Comparison of ENCODE assay signal across 18 cellular contexts in the genomic region with DNA sequence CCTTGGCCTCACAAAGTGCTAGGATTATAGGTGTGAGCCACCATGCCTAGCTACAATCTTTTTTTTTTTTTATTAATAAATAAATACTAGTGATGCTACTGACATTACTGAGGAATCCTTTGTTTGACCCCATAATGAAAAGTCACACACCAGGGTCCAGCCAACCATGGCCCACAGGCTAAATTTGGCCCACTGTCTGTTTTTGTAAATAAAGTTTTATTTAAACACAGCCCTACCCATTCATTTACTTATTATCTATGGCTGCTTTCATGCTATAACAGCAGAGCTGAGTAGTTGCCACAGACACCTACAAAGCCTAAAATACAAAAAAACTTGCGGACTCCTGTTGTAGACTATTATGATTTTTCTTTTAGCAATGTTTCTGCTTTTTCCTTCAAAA. TPM values are rescaled to one million over a fixed set of nuclear protein-coding genes. Genes with fewer than 3 reads are reported as not detected.
DNase-seq lines count a peak whose midpoint lies in the region; ATAC-seq, FAIRE-seq and TF ChIP-seq lines count a peak whose summit lies in the region.
"Had no signal": no experiment of that assay in that cellular context is flagged by ENCODE, and none has a peak within 500 bp of the region (broad histone marks: within the 10 kb centered on the region; RNA-seq: fewer than 3 reads in every experiment).

No MANE protein-coding gene starts in this region.

- TF ChIP-seq RAD21 in GM12878 (IDR thresholded peaks at IDR 0.05; ENCODE audit: insufficient read depth, low read depth, low read length) = no peak

- H3K27ac Mint-ChIP-seq in MCF 10A (ENCODE audit: low read depth, unreplicated experiment) = peak overlapping the region; percentile 67
- H3K27ac Mint-ChIP-seq: B cell; CD4-positive, alpha-beta T cell; CD8-positive, alpha-beta T cell had no signal

- H2AFZ ChIP-seq in mammary epithelial cell (ENCODE audit: low read depth, low read length) (no peak overlapping the region), GM12878 (ENCODE audit: control insufficient read depth, low read depth, low read length) (no peak overlapping the region)

- POLR2A ChIA-PET in MCF 10A (lab: Yijun Ruan, JAX) = interaction anchor here (1.1 to 2.0 kb wide), 2 partner anchors 13 to 74 kb away, joined by 3 to 9 read pairs; no protein-coding TSS in a partner anchor
- POLR2A ChIA-PET in GM12878 (lab: Charles Lee) = no interaction called here

- RAD21 ChIA-PET in GM12878 (lab: Charles Lee; ENCODE audit: unreplicated experiment) = no interaction called here

- SMC1A ChIA-PET in GM12878 (lab: Charles Lee; ENCODE audit: uncharacterized antibody, unreplicated experiment) = no interaction called here

- TF ChIP-seq EP300 in GM12878 (IDR thresholded peaks at IDR 0.05; ENCODE audit: borderline replicate concordance in 1 of 2, control insufficient read depth in 1 of 2, low read depth in 2 of 2, low read length in 2 of 2) = no peak

- DNase-seq in MCF 10A (ENCODE audit: unreplicated experiment) (no peak), mammary epithelial cell (no peak), GM12878 (ENCODE audit: low read depth, low spot score) (no peak)
- DNase-seq: AML-193; Caco-2; Calu3; CD4-positive, alpha-beta T cell; CD8-positive, alpha-beta T cell; DMS79 treated with DMSO at 0.1 percent for 48 hours; GDM1 had no signal

- H3K4me1 ChIP-seq in mammary epithelial cell (ENCODE audit: insufficient read depth, low read length) = peaks cover 10% of the 10 kb centered on the region
- H3K4me1 ChIP-seq in GM12878 (ENCODE audit: control insufficient read depth, insufficient read depth, low read length) = no peaks in the 10 kb centered on the region
- H3K4me1 ChIP-seq: Caco-2 had no signal

- H3K4me3 ChIP-seq in mammary epithelial cell (replicated peaks in 1 of 3; ENCODE audit: insufficient read depth in 1 of 3, low read depth in 2 of 3, low read length in 3 of 3) = no peak overlapping the region
- H3K4me3 ChIP-seq in GM12878 = no peak overlapping the region
- H3K4me3 ChIP-seq: A549; BLaER1 treated with 17β-estradiol and CSF1 and Interleukin-3, amounts not matched to agents 10 nM and 100 nM had no signal

- TF ChIP-seq CTCF in MCF 10A (IDR thresholded peaks at IDR 0.05; ENCODE audit: unreplicated experiment) = no peak
- no peak for TF ChIP-seq CTCF in mammary epithelial cell (conservative IDR thresholded peaks at IDR 0.05 in 1 of 2, IDR thresholded peaks at IDR 0.05 in 1 of 2; ENCODE audit: extremely low read depth in 1 of 2, insufficient read depth in 1 of 2, low read depth in 1 of 2, low read length in 2 of 2)
- no peak for TF ChIP-seq CTCF in GM12878 (IDR thresholded peaks at IDR 0.05 in 2 of 3, conservative IDR thresholded peaks at IDR 0.05 in 1 of 3; ENCODE audit: control insufficient read depth in 2 of 3, extremely low read depth in 1 of 3, insufficient read depth in 1 of 3, low read depth in 3 of 3, low read length in 3 of 3)

- no peaks in the 10 kb centered on the region for H4K20me1 ChIP-seq in mammary epithelial cell (ENCODE audit: insufficient read depth, low read length)
- no peaks in the 10 kb centered on the region for H4K20me1 ChIP-seq in GM12878 (ENCODE audit: control insufficient read depth, insufficient read depth)

- no peak for TF ChIP-seq POLR2A in GM12878 (IDR thresholded peaks at IDR 0.05; ENCODE audit: low read depth, low read length)

- ATAC-seq in GM12878 (no peak), GM18907 (IDR thresholded peaks at IDR 0.05; ENCODE audit: unreplicated experiment) (no peak)
- ATAC-seq: CD8-positive, alpha-beta T cell had no signal

- H3K9me3 ChIP-seq in mammary epithelial cell (replicated peaks; ENCODE audit: insufficient read depth, low read length) (no peaks in the 10 kb centered on the region), GM12878 (replicated peaks; ENCODE audit: control insufficient read depth, insufficient read depth, low read length) (no peaks in the 10 kb centered on the region)
- H3K9me3 ChIP-seq: A549; BLaER1 treated with 17β-estradiol and CSF1 and Interleukin-3, amounts not matched to agents 10 nM and 100 nM; Caco-2 had no signal

- no peaks in the 10 kb centered on the region for H3K4me1 Mint-ChIP-seq in MCF 10A (ENCODE audit: insufficient read depth, unreplicated experiment)

- FAIRE-seq in GM12878 (lab: Jason Lieb, UNC) = no peak
- FAIRE-seq: A549, D721Med, GM12891 had no signal

- H3K27me3 ChIP-seq in mammary epithelial cell (ENCODE audit: insufficient read depth, low read length) = no peaks in the 10 kb centered on the region
- no peaks in the 10 kb centered on the region for H3K27me3 ChIP-seq in GM12878 (replicated peaks in 1 of 2; ENCODE audit: control insufficient read depth in 2 of 2, insufficient read depth in 2 of 2, low read length in 1 of 2)
- H3K27me3 ChIP-seq: BLaER1 treated with 17β-estradiol and CSF1 and Interleukin-3, amounts not matched to agents 10 nM and 100 nM had no signal

- CTCF ChIA-PET in MCF 10A (lab: Yijun Ruan, JAX) (interaction anchor here (0.5 kb wide), 1 partner anchor 252 kb away, joined by 3 read pairs; no protein-coding TSS in a partner anchor), mammary epithelial cell (lab: Charles Lee; ENCODE audit: low non-redundant PET) (no interaction called here), GM12878 (lab: Yijun Ruan, JAX) (interaction anchor here (1.4 kb wide), 1 partner anchor 9 kb away, joined by 3 read pairs; no protein-coding TSS in a partner anchor)

- dilution Hi-C loops in mammary epithelial cell (cut with HindIII; ENCODE audit: low sequenced_read_pairs) = no loop called here

- 100% methylated on average over 1 of the region's 1 CpG for WGBS in mammary epithelial cell (ENCODE audit: low coverage, missing lambda C conversion rate)
- 100% methylated on average over 1 of the region's 1 CpG for WGBS in GM12878 (ENCODE audit: insufficient coverage, insufficient replicate concordance, low lambda C conversion rate, missing lambda C conversion rate)

- peaks cover 51% of the 10 kb centered on the region for H3K36me3 Mint-ChIP-seq in MCF 10A (ENCODE audit: insufficient read depth, unreplicated experiment)

- no peak overlapping the region for H3K4me3 Mint-ChIP-seq in MCF 10A (ENCODE audit: unreplicated experiment)
- H3K4me3 Mint-ChIP-seq: B cell; CD4-positive, alpha-beta T cell; CD8-positive, alpha-beta T cell had no signal

- no peak overlapping the region for H3K9ac ChIP-seq in mammary epithelial cell (ENCODE audit: insufficient read depth, low read length)
- no peak overlapping the region for H3K9ac ChIP-seq in GM12878 (ENCODE audit: control insufficient read depth, insufficient read depth, low read length)
- H3K9ac ChIP-seq: BLaER1 treated with 17β-estradiol and CSF1 and Interleukin-3, amounts not matched to agents 10 nM and 100 nM had no signal

- H3K79me2 ChIP-seq in mammary epithelial cell (ENCODE audit: insufficient read depth, low read length) = peaks cover 26% of the 10 kb centered on the region
- peaks cover 4% of the 10 kb centered on the region for H3K79me2 ChIP-seq in GM12878 (ENCODE audit: control insufficient read depth, insufficient read depth, low read length)

- intact Hi-C loops in MCF 10A (cut with micrococcal nuclease) = no loop called here
- intact Hi-C loops in mammary epithelial cell (cut with micrococcal nuclease) = no loop called here
- intact Hi-C loops in GM12878 (cut with micrococcal nuclease; ENCODE audit: unreplicated experiment) = no loop called here

- H3K36me3 ChIP-seq in mammary epithelial cell (ENCODE audit: insufficient read depth, low read length) (peaks cover 9% of the 10 kb centered on the region), GM12878 (ENCODE audit: control insufficient read depth in 2 of 2, insufficient read depth in 2 of 2, low read length in 1 of 2) (peaks cover 0 to 11% of the 10 kb centered on the region in 2 experiments; a peak in 3 of 4 replicates)

- BruUV-seq in MCF 10A (replicated peaks; lab: Mats Ljungman, UMichigan) (no TSS peak), mammary epithelial cell (replicated peaks; lab: Mats Ljungman, UMichigan) (no TSS peak), GM12878 (replicated peaks; lab: Mats Ljungman, UMichigan) (no TSS peak)

- no peak overlapping the region for H3K27ac ChIP-seq in mammary epithelial cell (ENCODE audit: insufficient read depth, low read depth, low read length)
- H3K27ac ChIP-seq in GM12878 (ENCODE audit: control insufficient read depth, insufficient read depth) = no peak overlapping the region
- H3K27ac ChIP-seq: 22Rv1; A549; BLaER1 treated with 17β-estradiol and CSF1 and Interleukin-3, amounts not matched to agents 10 nM and 100 nM; C4-2B had no signal

- H3K4me2 ChIP-seq in mammary epithelial cell (ENCODE audit: insufficient read depth, low read depth, low read length) = no peak overlapping the region
- H3K4me2 ChIP-seq in GM12878 (ENCODE audit: control insufficient read depth, insufficient read depth) = no peak overlapping the region
- H3K4me2 ChIP-seq: A549; BLaER1 treated with 17β-estradiol and CSF1 and Interleukin-3, amounts not matched to agents 10 nM and 100 nM had no signal

- H3K9me3 Mint-ChIP-seq in MCF 10A (ENCODE audit: unreplicated experiment) = no peaks in the 10 kb centered on the region
- H3K9me3 Mint-ChIP-seq: CD4-positive, alpha-beta T cell; CD8-positive, alpha-beta T cell had no signal

- no peaks in the 10 kb centered on the region for H3K27me3 Mint-ChIP-seq in MCF 10A (ENCODE audit: insufficient read depth, unreplicated experiment)
- H3K27me3 Mint-ChIP-seq: B cell; CD4-positive, alpha-beta T cell had no signal

- in situ Hi-C loops in mammary epithelial cell (cut with MboI; ENCODE audit: low sequenced_read_pairs in 2 of 2) = no loop called here
- in situ Hi-C loops in GM12878 (cut with MboI) = no loop called here

RNA-seq across cellular contexts. Expression of a gene that starts 7.4 kb away (rescaled TPM):
- 43.9 and 47.0 TPM in 2 replicates for total RNA-seq in MCF 10A (2022)
- total RNA-seq in mammary epithelial cell = 10 to 100 TPM; 38.9 to 41.8 TPM
- 39.5 TPM for polyA plus RNA-seq in mammary epithelial cell
- polyA minus RNA-seq in mammary epithelial cell = 37.2 TPM
- total RNA-seq in GM12878 (2013; cell fraction: nucleolus; rRNA removed) = 108 and 123 TPM in 2 replicates
- total RNA-seq in GM12878 (2014; rRNA removed) = 36.8 and 39.3 TPM in 2 replicates
- 39.4 and 40.4 TPM in 2 replicates for total RNA-seq in GM12878 (2014; rRNA removed; fragmentation: Illumina TruSeq; extraction: Trizol)
- 40.7 and 42.0 TPM in 2 replicates for total RNA-seq in GM12878 (2021)
- 26.2 TPM for polyA plus RNA-seq in GM12878 (2011; ENCODE audit: low read depth)
- 76.9 and 93.4 TPM in 2 replicates for polyA plus RNA-seq in GM12878 (2011; rRNA removed)
- 55.4 and 58.2 TPM in 2 replicates for polyA plus RNA-seq in GM12878 (2011; cell fraction: cytosol; rRNA removed)
- 48.6 and 54.8 TPM in 2 replicates for polyA plus RNA-seq in GM12878 (2011; cell fraction: nucleus; rRNA removed)
- polyA plus RNA-seq in GM12878 (2012) = 24.6 and 28.8 TPM in 2 replicates
- polyA plus RNA-seq in GM12878 (2014; fragmentation: Illumina TruSeq; extraction: Trizol) = 53.7 and 68.1 TPM in 2 replicates
- polyA plus RNA-seq in GM12878 (2014; fragmentation: Nextera tagmentation; extraction: Ambion mirVana) = 10 to 100 TPM; 39.4 to 41.9 TPM
- polyA plus RNA-seq in GM12878 (2014; rRNA removed) = 47.5 and 53.4 TPM in 2 replicates
- polyA plus RNA-seq in GM12878 (2016; fragmentation: Nextera tagmentation; extraction: Ambion mirVana) = 10 to 100 TPM; 69.3 to 74.4 TPM
- polyA minus RNA-seq in GM12878 (2011; rRNA and poly(A)+ RNA removed) = 57.6 and 79.1 TPM in 2 replicates
- 19.1 and 27.4 TPM in 2 replicates for polyA minus RNA-seq in GM12878 (2011; cell fraction: cytosol; rRNA and poly(A)+ RNA removed)
- 35.9 and 74.2 TPM in 2 replicates for polyA minus RNA-seq in GM12878 (2011; cell fraction: nucleus; rRNA and poly(A)+ RNA removed)

RNA-seq across cellular contexts. Expression of a gene that starts 18.2 kb away (rescaled TPM):
- 8.2 TPM in 2 replicates for total RNA-seq in MCF 10A (2022)
- 10 to 100 TPM; 10.2 to 15.7 TPM for total RNA-seq in mammary epithelial cell
- 6.1 TPM for polyA plus RNA-seq in mammary epithelial cell
- polyA minus RNA-seq in mammary epithelial cell = 7.6 TPM
- 19.8 and 23.8 TPM in 2 replicates for total RNA-seq in GM12878 (2013; cell fraction: nucleolus; rRNA removed)
- 2.9 and 3.3 TPM in 2 replicates for total RNA-seq in GM12878 (2014; rRNA removed)
- 2.8 and 3.3 TPM in 2 replicates for total RNA-seq in GM12878 (2014; rRNA removed; fragmentation: Illumina TruSeq; extraction: Trizol)
- total RNA-seq in GM12878 (2021) = 4.5 and 5.8 TPM in 2 replicates
- 4.9 TPM for polyA plus RNA-seq in GM12878 (2011; ENCODE audit: low read depth)
- polyA plus RNA-seq in GM12878 (2011; rRNA removed) = 3.9 and 4.4 TPM in 2 replicates
- polyA plus RNA-seq in GM12878 (2011; cell fraction: cytosol; rRNA removed) = 3.2 and 4.5 TPM in 2 replicates
- 3.9 and 5.7 TPM in 2 replicates for polyA plus RNA-seq in GM12878 (2011; cell fraction: nucleus; rRNA removed)
- polyA plus RNA-seq in GM12878 (2012) = 7.3 and 7.7 TPM in 2 replicates
- 4.3 and 4.9 TPM in 2 replicates for polyA plus RNA-seq in GM12878 (2014; fragmentation: Illumina TruSeq; extraction: Trizol)
- polyA plus RNA-seq in GM12878 (2014; fragmentation: Nextera tagmentation; extraction: Ambion mirVana) = 1 to 10 TPM; 1.4 to 2.3 TPM
- 2.8 and 4.7 TPM in 2 replicates for polyA plus RNA-seq in GM12878 (2014; rRNA removed)
- 1 to 10 TPM; 1.7 to 3.2 TPM for polyA plus RNA-seq in GM12878 (2016; fragmentation: Nextera tagmentation; extraction: Ambion mirVana)
- 5.7 and 6.4 TPM in 2 replicates for polyA minus RNA-seq in GM12878 (2011; rRNA and poly(A)+ RNA removed)
- polyA minus RNA-seq in GM12878 (2011; cell fraction: cytosol; rRNA and poly(A)+ RNA removed) = 1.5 and 1.8 TPM in 2 replicates
- polyA minus RNA-seq in GM12878 (2011; cell fraction: nucleus; rRNA and poly(A)+ RNA removed) = 5.2 and 8.6 TPM in 2 replicates
